20 cellular contexts compared by ENCODE assay signal in the genomic region with DNA sequence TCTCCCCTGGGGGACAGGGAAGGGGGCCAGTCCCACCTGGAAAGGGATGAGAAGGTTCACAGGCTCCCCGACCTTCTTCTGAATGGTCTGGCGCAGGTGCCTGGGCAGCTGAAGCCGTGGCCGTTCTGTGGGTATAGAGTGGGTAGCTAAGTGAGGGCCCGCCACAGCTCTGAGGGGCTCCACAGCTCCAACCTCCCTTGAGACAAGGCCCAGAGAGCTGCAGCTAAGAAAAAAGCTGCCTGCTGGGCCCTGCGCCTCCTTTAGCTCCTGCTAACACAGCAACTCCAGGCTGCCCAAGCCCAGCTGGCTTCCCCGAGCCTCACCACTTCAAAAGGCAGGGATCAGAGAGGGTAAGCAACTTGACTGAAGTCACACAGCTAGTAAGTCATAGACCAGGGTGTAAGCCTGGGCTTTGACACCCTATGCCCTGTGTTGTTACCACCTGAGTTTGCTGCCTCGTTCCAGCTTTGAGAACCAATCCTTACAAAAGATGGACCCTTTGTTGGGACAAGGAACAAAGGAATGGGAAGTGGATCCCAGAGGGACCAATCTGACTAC. TPM values are rescaled to one million over a fixed set of nuclear protein-coding genes. Genes with fewer than 3 reads are reported as not detected.
DNase-seq lines count a peak whose midpoint lies in the region; ATAC-seq, FAIRE-seq and TF ChIP-seq lines count a peak whose summit lies in the region.
"Had no signal": no experiment of that assay in that cellular context is flagged by ENCODE, and none has a peak within 500 bp of the region (broad histone marks: within the 10 kb centered on the region; RNA-seq: fewer than 3 reads in every experiment).

No MANE protein-coding gene starts in this region.

- H3K9me3 ChIP-seq in cardiac muscle cell (ENCODE audit: low read depth) (no peaks in the 10 kb centered on the region), A549 (no peaks in the 10 kb centered on the region), neuronal stem cell (replicated peaks in 1 of 2; ENCODE audit: control insufficient read depth in 2 of 2, insufficient read depth in 1 of 2, low read depth in 1 of 2, low read length in 2 of 2) (no peaks in the 10 kb centered on the region), breast epithelium (no peaks in the 10 kb centered on the region)
- H3K9me3 ChIP-seq: BLaER1 treated with 17β-estradiol and CSF1 and Interleukin-3, amounts not matched to agents 10 nM and 100 nM had no signal

- no peak overlapping the region for H3K4ac ChIP-seq in neuronal stem cell (ENCODE audit: low read length)

- H2BK15ac ChIP-seq in neuronal stem cell (ENCODE audit: low read length): peak overlapping the region; percentile 15

- H3K4me2 ChIP-seq in A549 (no peak overlapping the region), neuronal stem cell (ENCODE audit: insufficient read depth, low read length, poor library complexity, severe bottlenecking) (no peak overlapping the region)
- H3K4me2 ChIP-seq: BLaER1 treated with 17β-estradiol and CSF1 and Interleukin-3, amounts not matched to agents 10 nM and 100 nM had no signal

- H3K18ac ChIP-seq in neuronal stem cell (ENCODE audit: low read length): peak overlapping the region; percentile 44

- H2AFZ ChIP-seq in neuronal stem cell (ENCODE audit: low read length): no peak overlapping the region
- H2AFZ ChIP-seq: GM23248 had no signal

- no peak for TF ChIP-seq CTCF in cardiac muscle cell (IDR thresholded peaks at IDR 0.05; ENCODE audit: low read depth, low read length)
- TF ChIP-seq CTCF in A549 (IDR thresholded peaks at IDR 0.05): no peak
- no peak for TF ChIP-seq CTCF in breast epithelium (IDR thresholded peaks at IDR 0.05)

- H2BK12ac ChIP-seq in neuronal stem cell (ENCODE audit: low read length): no peak overlapping the region

- H3K27me3 ChIP-seq in cardiac muscle cell (no peaks in the 10 kb centered on the region), neuronal stem cell (ENCODE audit: control insufficient read depth in 3 of 3, insufficient read depth in 3 of 3, low read depth in 1 of 3, low read length in 3 of 3) (no peaks in the 10 kb centered on the region), breast epithelium (no peaks in the 10 kb centered on the region)
- H3K27me3 ChIP-seq: BLaER1 treated with 17β-estradiol and CSF1 and Interleukin-3, amounts not matched to agents 10 nM and 100 nM had no signal

- TF ChIP-seq EP300 in A549 (IDR thresholded peaks at IDR 0.05): no peak

- intact Hi-C loops in cardiac septum (cut with DNase I) (no loop called here), breast epithelium (cut with DNase I; ENCODE audit: low total_unique reads) (no loop called here)

- CTCF ChIA-PET in A549 (lab: Yijun Ruan, JAX): interaction anchor here (0.6 to 2.7 kb wide), 10 partner anchors 10 to 1414 kb away, joined by 3 to 16 read pairs (median 3); partner anchors contain the start of gene NR1H3

- no peak overlapping the region for H2BK5ac ChIP-seq in neuronal stem cell (ENCODE audit: low read length)

- H3K4me1 ChIP-seq in cardiac muscle cell (ENCODE audit: low read depth) (no peaks in the 10 kb centered on the region), A549 (peaks cover 10% of the 10 kb centered on the region; the same call in 2 of the 3 replicates), neuronal stem cell (ENCODE audit: control insufficient read depth in 2 of 2, insufficient read depth in 1 of 2, low read depth in 1 of 2, low read length in 2 of 2) (no peaks in the 10 kb centered on the region), breast epithelium (no peaks in the 10 kb centered on the region)

- no peak overlapping the region for H2BK120ac ChIP-seq in neuronal stem cell (ENCODE audit: low read depth, low read length)

- TF ChIP-seq POLR2A in A549 (IDR thresholded peaks at IDR 0.05; ENCODE audit: low read length): no peak
- TF ChIP-seq POLR2A in breast epithelium (IDR thresholded peaks at IDR 0.05): no peak

- POLR2A ChIA-PET in A549 (lab: Yijun Ruan, JAX): no interaction called here

- no peak overlapping the region for H3K9ac ChIP-seq in neuronal stem cell (ENCODE audit: low read depth, low read length, poor library complexity)
- H3K9ac ChIP-seq: GM23248 had no signal

- FAIRE-seq in A549 (lab: Jason Lieb, UNC) (no peak), RCC 7860 (lab: Jason Lieb, UNC) (no peak)
- FAIRE-seq: GM12878, GM18507 had no signal

- H4K91ac ChIP-seq in neuronal stem cell (ENCODE audit: low read depth, low read length, poor library complexity): no peak overlapping the region

- H2AK5ac ChIP-seq in neuronal stem cell (ENCODE audit: low read depth, low read length): peak overlapping the region; percentile 82

- H3K4me3 ChIP-seq in cardiac muscle cell (no peak overlapping the region), A549 (no peak overlapping the region), neuronal stem cell (ENCODE audit: low read length in 2 of 2) (no peak overlapping the region), breast epithelium (no peak overlapping the region)
- no peak overlapping the region for H3K4me3 ChIP-seq in Jurkat, Clone E6-1 (ENCODE audit: low read length)
- H3K4me3 ChIP-seq: BLaER1 treated with 17β-estradiol and CSF1 and Interleukin-3, amounts not matched to agents 10 nM and 100 nM; GM12878; GM23248 had no signal

- DNase-seq in cardiac muscle cell (ENCODE audit: low read depth in 1 of 2, low spot score in 1 of 2) (no peak), cardiac septum (ENCODE audit: low spot score) (no peak), A549 (ENCODE audit: low read depth in 1 of 2, low spot score in 1 of 2) (no peak), neuronal stem cell (ENCODE audit: low spot score) (no peak), RCC 7860 (ENCODE audit: low spot score) (no peak), NCI-H2107 treated with DMSO at 0.1 percent for 48 hours (lab: John Stamatoyannopoulos, UW; ENCODE audit: unreplicated experiment) (no peak), breast epithelium (ENCODE audit: low spot score in 2 of 2) (no peak)
- DNase-seq in Jurkat, Clone E6-1 (ENCODE audit: low read depth, low spot score): peak; percentile 54
- DNase-seq: 8988T; ACHN; Calu3; CD4-positive, CD25-positive, alpha-beta regulatory T cell; DMS 273 treated with DMSO at 0.1 percent for 48 hours; GM23248; H9 had no signal

- ATAC-seq in A549: no peak
- ATAC-seq: GM12878 had no signal

- peaks cover 3% of the 10 kb centered on the region for H3K79me1 ChIP-seq in neuronal stem cell (ENCODE audit: low read depth, low read length)

- 86% methylated on average over 6 of the region's 8 CpGs for whole genome bisulfite sequencing in A549 (ENCODE audit: missing lambda C conversion rate)
- no CpG with 5 or more reads among the region's 8 CpGs for WGBS in neuronal stem cell (ENCODE audit: extremely low coverage in 2 of 2, insufficient read length in 2 of 2, insufficient replicate concordance in 1 of 2), 2 donors

- H4K8ac ChIP-seq in neuronal stem cell (ENCODE audit: low read depth, low read length): peak overlapping the region; percentile 86

- H3K27ac ChIP-seq in cardiac muscle cell: peak overlapping the region; percentile 85
- no peak overlapping the region for H3K27ac ChIP-seq in A549
- H3K27ac ChIP-seq in neuronal stem cell (replicated peaks; ENCODE audit: low read length): no peak overlapping the region
- H3K27ac ChIP-seq in breast epithelium: no peak overlapping the region
- H3K27ac ChIP-seq: BLaER1 treated with 17β-estradiol and CSF1 and Interleukin-3, amounts not matched to agents 10 nM and 100 nM; GM23248 had no signal

- H3K23ac ChIP-seq in neuronal stem cell (ENCODE audit: low read depth, low read length, poor library complexity): peak overlapping the region; percentile 10

- H3K14ac ChIP-seq in neuronal stem cell (ENCODE audit: low read length): no peak overlapping the region

- peaks cover 80% of the 10 kb centered on the region for H3K36me3 ChIP-seq in cardiac muscle cell
- peaks cover 5 to 17% of the 10 kb centered on the region in 2 donors for H3K36me3 ChIP-seq in neuronal stem cell (replicated peaks in 1 of 2; ENCODE audit: control insufficient read depth in 2 of 2, insufficient read depth in 2 of 2, low read length in 2 of 2)
- no peaks in the 10 kb centered on the region for H3K36me3 ChIP-seq in breast epithelium

- TF ChIP-seq RAD21 in A549 (conservative IDR thresholded peaks at IDR 0.05 in 1 of 2, IDR thresholded peaks at IDR 0.05 in 1 of 2): no peak

TF ChIP-seq in A549, 52 proteins besides CTCF, POLR2A, EP300 and RAD21:
- peak; percentile 71 for TF ChIP-seq ZFP36 (IDR thresholded peaks at IDR 0.05; ENCODE audit: borderline replicate concordance, partially characterized antibody)
- TF ChIP-seq MYC (IDR thresholded peaks at IDR 0.05; ENCODE audit: borderline replicate concordance, low read length): no peak

RNA-seq across cellular contexts. Expression of gene MYBPC3, which starts 18.5 kb away (rescaled TPM):
- 489 and 605 TPM in 2 replicates for total RNA-seq in cardiac muscle cell
- polyA plus RNA-seq in cardiac muscle cell: 476 and 751 TPM in 2 replicates
- 1,860 TPM for total RNA-seq in cardiac septum
- 0.06 and 0.07 TPM in 2 replicates for polyA plus RNA-seq in A549 (2011; rRNA removed)
- 0.06 and 0.07 TPM in 2 replicates for polyA plus RNA-seq in A549 (2012; cell fraction: cytosol; rRNA removed)
- 0.17 and 0.19 TPM in 2 replicates for polyA plus RNA-seq in A549 (2012; cell fraction: nucleus; rRNA removed)
- 0.04 to 0.07 TPM (median 0.05 TPM) in 3 replicates for polyA plus RNA-seq in A549 (2017; fragmentation: RNase III; extraction: RNeasy Plus Mini Kit Qiagen cat#74134 plus additional on column Dnase treatment)
- polyA minus RNA-seq in A549 (2011; rRNA and poly(A)+ RNA removed): 0.05 TPM in 1 of 2 replicates, not detected in the other
- not detected for polyA plus RNA-seq in Jurkat, Clone E6-1 (2012; ENCODE audit: insufficient read depth, insufficient read length)
- not detected for polyA plus RNA-seq in neuronal stem cell (2013, experiment 1 of 2)
- polyA plus RNA-seq in neuronal stem cell (2013, experiment 2 of 2): 0.01 TPM
- under 1 TPM in 2 of 3 donors, not detected in 1; under 0.01 TPM for total RNA-seq in breast epithelium
- total RNA-seq: Calu3; CD4-positive, CD25-positive, alpha-beta regulatory T cell; G401; GM12878; GM23248; H9; HT-29 had no signal
- polyA plus RNA-seq: CD4-positive, CD25-positive, alpha-beta regulatory T cell; GM23248 had no signal

RNA-seq across cellular contexts. Expression of gene SPI1, which starts 44.4 kb away (rescaled TPM):
- total RNA-seq in cardiac muscle cell: not detected in 2 replicates
- 0.56 and 1.3 TPM in 2 replicates for polyA plus RNA-seq in cardiac muscle cell
- total RNA-seq in cardiac septum: 12.0 TPM
- polyA plus RNA-seq in A549 (2011; rRNA removed): not detected in 2 replicates
- 0.07 and 0.09 TPM in 2 replicates for polyA plus RNA-seq in A549 (2012; cell fraction: cytosol; rRNA removed)
- 0.28 TPM in 1 of 2 replicates, not detected in the other for polyA plus RNA-seq in A549 (2012; cell fraction: nucleus; rRNA removed)
- 0.07 to 0.21 TPM (median 0.14 TPM) in 3 replicates for polyA plus RNA-seq in A549 (2017; fragmentation: RNase III; extraction: RNeasy Plus Mini Kit Qiagen cat#74134 plus additional on column Dnase treatment)
- polyA minus RNA-seq in A549 (2011; rRNA and poly(A)+ RNA removed): not detected in 2 replicates
- not detected for polyA plus RNA-seq in Jurkat, Clone E6-1 (2012; ENCODE audit: insufficient read depth, insufficient read length)
- not detected for polyA plus RNA-seq in neuronal stem cell (2013, experiment 1 of 2)
- 0.03 TPM for polyA plus RNA-seq in neuronal stem cell (2013, experiment 2 of 2)
- 10 to 100 TPM; 12.5 to 34.9 (median 15.2) TPM for total RNA-seq in breast epithelium
- total RNA-seq: Calu3, G401, GM23248, H9, HT-29 had no signal

Comparison
In these comparisons a context has a peak if more than half of its experiments do, and no peak if none do; other contexts are left out.
1. RNA of gene SPI1, which starts 44.4 kb away (total RNA-seq): 12.5 to 34.9 TPM in breast epithelium and 12.0 TPM in cardiac septum (single experiment); not detected in cardiac muscle cell; every median in the first group is over 10 times any median in the second.
2. RNA of gene MYBPC3, which starts 18.5 kb away (total RNA-seq): 1,860 TPM in cardiac septum (single experiment) and 489 to 605 TPM in cardiac muscle cell; under 0.01 TPM in breast epithelium; every median in the first group is over 100 times any median in the second.